ENCODE assay signal across 9 cellular contexts in genomic region chr6:149891864-149892263, GRCh38. TPM values are rescaled to one million over a fixed set of nuclear protein-coding genes. Genes with fewer than 3 reads are reported as not detected.
"Had no signal": no experiment of that assay in that cellular context is flagged by ENCODE, and none has a peak within 500 bp of the region (broad histone marks: within the 10 kb centered on the region; RNA-seq: fewer than 3 reads in every experiment).

No MANE protein-coding gene starts in this region.

RNA-seq across cellular contexts. Expression of gene RAET1E, which starts 6.0 kb away (rescaled TPM):
- total RNA-seq: activated B cell treated with CpG ODN at 0.5 μM for 24 hours; activated CD8-positive, alpha-beta T cell treated with anti-CD3 and anti-CD28 coated beads for 36 hours; activated T-cell treated with anti-CD3 and anti-CD28 coated beads, Interleukin-2, amount 50 U/mL, for 4 hours; astrocyte; cardiac septum; cerebellum; endodermal cell had no signal

RNA-seq across cellular contexts. Expression of gene RAET1G, which starts 31.1 kb away (rescaled TPM):
- total RNA-seq: activated B cell treated with CpG ODN at 0.5 μM for 24 hours; activated CD8-positive, alpha-beta T cell treated with anti-CD3 and anti-CD28 coated beads for 36 hours; activated T-cell treated with anti-CD3 and anti-CD28 coated beads, Interleukin-2, amount 50 U/mL, for 4 hours; activated T-helper 17 cell treated with anti-CD3 and anti-CD28 coated beads, Interleukin-2, amount 50 U/mL, for 72 hours; astrocyte; cerebellum; endodermal cell; T-helper 17 cell had no signal

RNA-seq across cellular contexts. Expression of gene ULBP2, which starts 50.0 kb away (rescaled TPM):
- total RNA-seq: activated T-helper 17 cell treated with anti-CD3 and anti-CD28 coated beads, Interleukin-2, amount 50 U/mL, for 72 hours had no signal
